In genomic region chr14:36059531-36059930, GRCh38 we compare ENCODE assay signal across 1 cellular context.
TF ChIP-seq lines count a peak whose summit lies in the region.

No MANE protein-coding gene starts in this region.

TF ChIP-seq in H1, 55 proteins besides CTCF, POLR2A, EP300 and RAD21 (continued from another document):
- no peak for TF ChIP-seq ATF2 (IDR thresholded peaks at IDR 0.05; ENCODE audit: low read length)
